ENCODE assay signal across 23 cellular contexts in the genomic region with DNA sequence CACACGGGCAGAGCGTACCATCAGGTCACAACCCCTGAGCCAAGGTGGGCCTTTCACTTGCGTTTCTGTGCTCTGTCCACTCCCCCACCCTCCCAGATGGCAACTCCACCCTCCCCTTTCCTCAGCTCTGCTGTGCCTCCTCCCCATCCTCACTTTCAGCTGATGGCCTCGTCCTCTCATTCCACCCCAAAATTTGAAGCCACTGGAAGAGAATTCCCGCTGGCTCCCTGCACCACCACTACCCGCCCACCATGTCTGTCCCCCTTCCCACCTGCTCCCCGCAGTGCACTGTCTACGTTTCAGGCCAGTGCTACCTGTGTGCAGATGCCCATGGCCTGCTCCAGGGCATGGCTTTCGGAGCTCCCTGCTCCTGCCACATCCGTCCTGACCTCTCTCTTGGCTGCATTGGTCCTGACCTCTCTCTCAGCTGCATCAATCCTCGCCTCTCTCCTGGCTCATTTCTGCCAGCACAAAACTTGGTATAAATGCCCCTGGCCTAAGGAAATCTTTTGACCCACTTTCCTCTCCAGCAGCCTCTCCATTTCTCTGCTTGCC. TPM values are rescaled to one million over a fixed set of nuclear protein-coding genes. Genes with fewer than 3 reads are reported as not detected.
DNase-seq lines count a peak whose midpoint lies in the region; ATAC-seq and TF ChIP-seq lines count a peak whose summit lies in the region.
"Had no signal": no experiment of that assay in that cellular context is flagged by ENCODE, and none has a peak within 500 bp of the region (broad histone marks: within the 10 kb centered on the region; RNA-seq: fewer than 3 reads in every experiment).

No MANE protein-coding gene starts in this region.

- H3K4me3 ChIP-seq in left ventricle myocardium inferior (no peak overlapping the region), gastroesophageal sphincter (no peak overlapping the region), osteoblast (ENCODE audit: insufficient read depth, low read length) (no peak overlapping the region)
- H3K4me3 ChIP-seq: A549; BLaER1 treated with 17β-estradiol and CSF1 and Interleukin-3, amounts not matched to agents 10 nM and 100 nM; colonic mucosa; prostate gland; thoracic aorta had no signal

- peaks cover 4% of the 10 kb centered on the region for H4K20me1 ChIP-seq in osteoblast (ENCODE audit: insufficient read depth, low read length)

- H3K36me3 ChIP-seq in left ventricle myocardium inferior (no peaks in the 10 kb centered on the region), gastroesophageal sphincter (no peaks in the 10 kb centered on the region), osteoblast (ENCODE audit: insufficient read depth, low read length) (peaks cover 18% of the 10 kb centered on the region)
- H3K36me3 ChIP-seq: BLaER1 treated with 17β-estradiol and CSF1 and Interleukin-3, amounts not matched to agents 10 nM and 100 nM; colonic mucosa; prostate gland; thoracic aorta had no signal

- intact Hi-C loops in left ventricle myocardium inferior (cut with micrococcal nuclease) (no loop called here), Right ventricle myocardium inferior (cut with DNase I) (no loop called here)

- no peak overlapping the region for H2AFZ ChIP-seq in osteoblast (ENCODE audit: low read length)

- no peak overlapping the region for H3K4me2 ChIP-seq in osteoblast (ENCODE audit: insufficient read depth, low read length)
- H3K4me2 ChIP-seq: A549, KMS-11, SK-N-SH had no signal

- H3K4me1 ChIP-seq in left ventricle myocardium inferior (peaks cover 70% of the 10 kb centered on the region), gastroesophageal sphincter (peaks cover 12 to 84% (median 40%) of the 10 kb centered on the region in 3 donors), osteoblast (ENCODE audit: insufficient read depth, low read length) (peaks cover 54% of the 10 kb centered on the region)

- H3K9me3 ChIP-seq in left ventricle myocardium inferior (replicated peaks) (no peaks in the 10 kb centered on the region), gastroesophageal sphincter (no peaks in the 10 kb centered on the region), osteoblast (ENCODE audit: low read depth, low read length) (no peaks in the 10 kb centered on the region)
- H3K9me3 ChIP-seq: A549, colonic mucosa, prostate gland, SK-N-SH, thoracic aorta had no signal

- peaks cover 92% of the 10 kb centered on the region for H3K79me2 ChIP-seq in osteoblast (ENCODE audit: insufficient read depth, low read length)

- no peak overlapping the region for H3K27ac ChIP-seq in left ventricle myocardium inferior (replicated peaks)
- H3K27ac ChIP-seq in gastroesophageal sphincter: peak overlapping the region in 3 of 4 donors; percentile 11 to 90 (median 12)
- peak overlapping the region; percentile 47 for H3K27ac ChIP-seq in osteoblast (ENCODE audit: low read depth, low read length)
- H3K27ac ChIP-seq: A549; BLaER1 treated with 17β-estradiol and CSF1 and Interleukin-3, amounts not matched to agents 10 nM and 100 nM; brain microvascular endothelial cell; colonic mucosa; KMS-11; prostate gland had no signal

- TF ChIP-seq EP300 in gastroesophageal sphincter (IDR thresholded peaks at IDR 0.05): no peak

- ATAC-seq in Right ventricle myocardium inferior (no peak), gastroesophageal sphincter (no peak), HG03159 (IDR thresholded peaks at IDR 0.05; ENCODE audit: unreplicated experiment) (no peak), GM19455 (IDR thresholded peaks at IDR 0.05; ENCODE audit: unreplicated experiment) (no peak)
- ATAC-seq: A549; left colon; natural killer cell treated with Interleukin-12 subunit alpha and Interleukin-12 subunit beta and Interleukin-15 and Interleukin-18, amount 100 ng/mL, for 72 hours had no signal

- DNase-seq in left ventricle myocardium inferior (peak; percentile 1), Right ventricle myocardium inferior (ENCODE audit: missing footprints) (no peak), osteoblast (ENCODE audit: insufficient read length, low spot score, missing footprints) (no peak), DMS 273 treated with DMSO at 0.1 percent for 48 hours (lab: John Stamatoyannopoulos, UW) (no peak), D341Med (ENCODE audit: low spot score) (no peak)
- DNase-seq: activated CD4-positive, alpha-beta memory T cell treated with anti-CD3 and anti-CD28 coated beads for 36 hours; activated gamma-delta T cell treated with Interleukin-2 at 50 U/mL for 16 hours; brain microvascular endothelial cell; colonic mucosa; glutamatergic neuron; left colon; NCI-H2171; NCI-H526; SK-N-SH had no signal

- no peak for TF ChIP-seq POLR2A in gastroesophageal sphincter (IDR thresholded peaks at IDR 0.05)

- TF ChIP-seq CTCF in left ventricle myocardium inferior (IDR thresholded peaks at IDR 0.05; ENCODE audit: borderline replicate concordance): no peak
- no peak for TF ChIP-seq CTCF in gastroesophageal sphincter (IDR thresholded peaks at IDR 0.05)
- TF ChIP-seq CTCF in osteoblast (IDR thresholded peaks at IDR 0.05; ENCODE audit: extremely low read depth, low read depth, low read length): no peak

- H3K27me3 ChIP-seq in left ventricle myocardium inferior (ENCODE audit: low read depth): no peaks in the 10 kb centered on the region
- no peaks in the 10 kb centered on the region for H3K27me3 ChIP-seq in gastroesophageal sphincter
- no peaks in the 10 kb centered on the region for H3K27me3 ChIP-seq in osteoblast (ENCODE audit: insufficient read depth, low read length)
- H3K27me3 ChIP-seq: brain microvascular endothelial cell, colonic mucosa had no signal

- WGBS in gastroesophageal sphincter (ENCODE audit: low coverage in 1 of 2), 2 donors: 74 to 85% methylated on average over 7 of the region's 11 CpGs

RNA-seq across cellular contexts. Expression of a gene that starts 24.0 kb away (rescaled TPM):
- total RNA-seq in left ventricle myocardium inferior: 12.3 TPM
- total RNA-seq in Right ventricle myocardium inferior: 15.0 TPM
- 10 to 100 TPM; 19.9 to 27.9 (median 21.6) TPM for total RNA-seq in gastroesophageal sphincter
- total RNA-seq in osteoblast: 91.6 and 94.8 TPM in 2 replicates
